ENCODE assay signal across 35 cellular contexts in genomic region chr18:26764177-26764576, GRCh38.
"Had no signal": no experiment of that assay in that cellular context is flagged by ENCODE, and none has a peak within 500 bp of the region (broad histone marks: within the 10 kb centered on the region; RNA-seq: fewer than 3 reads in every experiment).

No MANE protein-coding gene starts in this region.

- H3K4me1 ChIP-seq: adrenal gland, Peyer's patch, SJSA1 had no signal

- H3K4me1 Mint-ChIP-seq: activated CD4-positive, alpha-beta T cell treated with anti-CD3 and anti-CD28 coated beads for 36 hours; activated CD4-positive, alpha-beta T cell treated with anti-CD3 and anti-CD28 coated beads, Interleukin-2, amount 10 ng/mL, durations not matched to agents 7 days and 5 days had no signal

- H3K9me2 ChIP-seq: SK-N-SH had no signal

- H3K36me3 ChIP-seq: adrenal gland, Peyer's patch, SJSA1 had no signal

- H3K36me3 Mint-ChIP-seq: activated CD4-positive, alpha-beta memory T cell treated with anti-CD3 and anti-CD28 coated beads for 36 hours; activated naive CD4-positive, alpha-beta T cell treated with anti-CD3 and anti-CD28 coated beads, Interleukin-2, amount 50 U/mL, for 72 hours had no signal

- H3K27me3 ChIP-seq: adrenal gland, body of pancreas, Peyer's patch, SJSA1 had no signal

- H3K4me3 ChIP-seq: adrenal gland, body of pancreas, Peyer's patch, SJSA1 had no signal

- H3K9me3 ChIP-seq: adrenal gland, body of pancreas, Peyer's patch, SJSA1, SK-N-SH had no signal

- H3K9me3 Mint-ChIP-seq: activated T-helper 1 cell treated with anti-CD3 and anti-CD28 coated beads, Interleukin-12 subunit alpha, Interleukin-12 subunit beta, Interleukin-2, Interleukin-4 antibody, amounts not matched to agents 30 ng/mL and 10 ng/mL and 1 ng/mL, durations not matched to agents 14 hours and 24 hours and 36 hours had no signal

- H3K4me2 ChIP-seq: SK-N-SH had no signal

- DNase-seq: activated CD4-positive, alpha-beta memory T cell treated with anti-CD3 and anti-CD28 coated beads for 36 hours; activated CD4-positive, alpha-beta T cell treated with anti-CD3 and anti-CD28 coated beads for 36 hours; activated CD4-positive, alpha-beta T cell treated with anti-CD3 and anti-CD28 coated beads, Interleukin-2, amount 10 ng/mL, durations not matched to agents 7 days and 5 days; activated CD8-positive, alpha-beta memory T cell treated with anti-CD3 and anti-CD28 coated beads, Interleukin-2, amount 50 U/mL, for 4 hours; activated gamma-delta T cell treated with Interleukin-2 at 50 U/mL for 16 hours; activated naive CD4-positive, alpha-beta T cell treated with anti-CD3 and anti-CD28 coated beads for 36 hours; activated T-cell treated with anti-CD3 and anti-CD28 coated beads for 4 hours; activated T-cell treated with anti-CD3 and anti-CD28 coated beads, Interleukin-2, amount 50 U/mL, for 4 hours; adrenal gland; body of pancreas; caudate nucleus; cerebellar nuclear complex; Karpas-422; MM.1S; MV-4-11; NCI-H1092; NCI-H1436 treated with DMSO at 0.1 percent for 48 hours; NCI-H1694 treated with DMSO at 0.1 percent for 48 hours; NCI-H2029; NCI-H510A; NCI-H526; NCI-H748 treated with DMSO at 0.1 percent for 48 hours; NK-92 treated with Interleukin-12 subunit alpha and Interleukin-12 subunit beta, amount 100 ng/mL, for 24 hours; Peyer's patch; RPMI8226; SHP77 treated with DMSO at 0.1 percent for 48 hours had no signal

- H3K4me3 Mint-ChIP-seq: activated CD4-positive, alpha-beta memory T cell treated with anti-CD3 and anti-CD28 coated beads for 36 hours; activated CD4-positive, alpha-beta T cell treated with anti-CD3 and anti-CD28 coated beads for 36 hours; activated CD4-positive, alpha-beta T cell treated with anti-CD3 and anti-CD28 coated beads, Interleukin-2, amount 10 ng/mL, durations not matched to agents 7 days and 5 days; activated naive CD4-positive, alpha-beta T cell treated with anti-CD3 and anti-CD28 coated beads for 36 hours; activated T-cell treated with anti-CD3 and anti-CD28 coated beads, Interleukin-2, amount 50 U/mL, for 4 hours; activated T-helper 1 cell treated with anti-CD3 and anti-CD28 coated beads, Interleukin-12 subunit alpha, Interleukin-12 subunit beta, Interleukin-2, Interleukin-4 antibody, amounts not matched to agents 30 ng/mL and 10 ng/mL and 1 ng/mL, durations not matched to agents 14 hours and 24 hours and 36 hours; T-helper 1 cell treated with Interleukin-12 subunit alpha and Interleukin-12 subunit beta and Interleukin-4 antibody, amounts not matched to agents 30 μg/mL and 1 μg/mL, for 36 hours; T-helper 2 cell treated with Interferon-gamma antibody and Interleukin-4, amounts not matched to agents 5 μg/mL and 100 μg/mL, for 36 hours; WTC11 had no signal

- ATAC-seq: activated CD4-positive, alpha-beta T cell treated with anti-CD3 and anti-CD28 coated beads for 36 hours; activated CD4-positive, CD25-positive, alpha-beta regulatory T cell treated with anti-CD3 and anti-CD28 coated beads, Interleukin-2, amount 50 U/mL, for 24 hours; activated naive CD4-positive, alpha-beta T cell treated with anti-CD3 and anti-CD28 coated beads, Interleukin-2, amount 50 U/mL, for 72 hours; activated T-cell treated with anti-CD3 and anti-CD28 coated beads, Interleukin-2, amount 50 U/mL, for 4 hours; body of pancreas; PC-3; WTC11 had no signal

- H3K27ac Mint-ChIP-seq: activated CD4-positive, alpha-beta memory T cell treated with anti-CD3 and anti-CD28 coated beads for 36 hours; activated CD4-positive, alpha-beta T cell treated with anti-CD3 and anti-CD28 coated beads for 36 hours; activated CD4-positive, alpha-beta T cell treated with anti-CD3 and anti-CD28 coated beads, Interleukin-2, amount 10 ng/mL, durations not matched to agents 7 days and 5 days; activated naive CD4-positive, alpha-beta T cell treated with anti-CD3 and anti-CD28 coated beads for 36 hours; activated T-helper 1 cell treated with anti-CD3 and anti-CD28 coated beads, Interleukin-12 subunit alpha, Interleukin-12 subunit beta, Interleukin-2, Interleukin-4 antibody, amounts not matched to agents 30 ng/mL and 10 ng/mL and 1 ng/mL, durations not matched to agents 14 hours and 24 hours and 36 hours; T-helper 1 cell treated with Interleukin-12 subunit alpha and Interleukin-12 subunit beta and Interleukin-4 antibody, amounts not matched to agents 30 μg/mL and 1 μg/mL, for 36 hours; T-helper 2 cell treated with Interferon-gamma antibody and Interleukin-4, amounts not matched to agents 5 μg/mL and 100 μg/mL, for 36 hours; WTC11 had no signal

- H3K27ac ChIP-seq: adrenal gland, Peyer's patch, SJSA1 had no signal

- H3K27me3 Mint-ChIP-seq: activated CD4-positive, alpha-beta memory T cell treated with anti-CD3 and anti-CD28 coated beads for 36 hours; activated CD4-positive, alpha-beta T cell treated with anti-CD3 and anti-CD28 coated beads for 36 hours; activated CD4-positive, alpha-beta T cell treated with anti-CD3 and anti-CD28 coated beads, Interleukin-2, amount 10 ng/mL, durations not matched to agents 7 days and 5 days had no signal
